ENCODE assay signal across 17 cellular contexts in the genomic region with DNA sequence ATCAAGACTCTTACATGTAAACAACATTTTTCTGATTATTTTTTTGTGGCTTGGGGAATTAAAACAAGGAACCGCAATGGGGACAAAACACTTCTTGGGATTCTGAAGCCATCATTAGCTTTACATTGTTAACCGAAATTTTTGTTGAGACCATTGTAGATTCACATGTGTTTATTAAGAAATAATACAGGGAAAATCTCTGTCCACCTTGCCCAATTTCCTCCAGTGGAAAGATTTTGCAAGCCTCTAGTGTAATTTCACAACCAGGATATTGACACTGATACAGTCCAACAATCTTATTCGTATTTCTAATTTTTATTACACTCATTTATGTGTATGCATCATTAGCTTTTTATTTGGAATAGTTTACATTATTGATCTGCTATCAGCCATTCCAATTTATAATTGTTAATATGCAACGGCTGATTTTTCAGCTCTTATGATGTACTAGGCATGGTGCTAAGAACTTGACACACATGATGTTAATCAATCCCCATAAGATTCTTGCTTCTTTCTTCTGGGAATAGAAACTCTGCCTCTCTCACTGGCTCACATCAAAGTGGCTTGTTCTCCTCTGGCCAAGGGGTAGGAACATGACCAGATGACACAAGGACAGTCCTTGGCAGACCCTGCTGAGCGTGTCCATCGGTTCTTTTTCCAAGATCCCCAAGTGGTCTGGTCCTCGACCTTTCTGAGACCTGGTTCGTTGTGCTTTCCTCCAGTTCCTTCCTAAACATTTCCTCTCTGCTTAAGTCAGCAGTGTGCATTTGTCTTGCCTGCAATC.
"Had no signal": no experiment of that assay in that cellular context is flagged by ENCODE, and none has a peak within 500 bp of the region (broad histone marks: within the 10 kb centered on the region; RNA-seq: fewer than 3 reads in every experiment).

No MANE protein-coding gene starts in this region.

- H3K9ac ChIP-seq: parathyroid adenoma had no signal

- H3K4me1 ChIP-seq: parathyroid adenoma had no signal

- H3K27ac ChIP-seq: adrenal gland, parathyroid adenoma, WERI-Rb-1 had no signal

- ATAC-seq: activated CD4-positive, alpha-beta T cell treated with anti-CD3 and anti-CD28 coated beads for 36 hours; activated T-cell treated with anti-CD3 and anti-CD28 coated beads, Interleukin-2, amount 50 U/mL, for 4 hours; naive thymus-derived CD4-positive, alpha-beta T cell had no signal

- H3K9me3 ChIP-seq: adrenal gland, stomach had no signal

- H3K4me3 ChIP-seq: adrenal gland, lung, stomach had no signal

- DNase-seq: activated CD4-positive, alpha-beta memory T cell treated with anti-CD3 and anti-CD28 coated beads for 36 hours; activated CD4-positive, alpha-beta T cell treated with anti-CD3 and anti-CD28 coated beads for 36 hours; activated effector memory CD4-positive, alpha-beta T cell treated with Interleukin-2 at 50 U/mL for 16 hours; activated naive CD4-positive, alpha-beta T cell treated with anti-CD3 and anti-CD28 coated beads, Interleukin-2, amount 50 U/mL, for 16 hours; activated T-cell treated with anti-CD3 and anti-CD28 coated beads, Interleukin-2, amount 50 U/mL, for 4 hours; adrenal gland; cortex of kidney; effector memory CD4-positive, alpha-beta T cell; head of caudate nucleus; left cardiac atrium; naive thymus-derived CD4-positive, alpha-beta T cell; stimulated activated CD4-positive, alpha-beta T cell treated with anti-CD3 and anti-CD28 coated beads, Interleukin-12 subunit alpha, Interleukin-12 subunit beta, amount 100 ng/mL, for 4 hours; stimulated activated CD4-positive, alpha-beta T cell treated with anti-CD3 and anti-CD28 coated beads, Interleukin-2, amount 100 ng/mL, for 24 hours; stomach; WERI-Rb-1 had no signal

- H3K27me3 ChIP-seq: adrenal gland, stomach had no signal

- H3K36me3 ChIP-seq: adrenal gland, stomach, WERI-Rb-1 had no signal
